23 cellular contexts compared by ENCODE assay signal in genomic region chr2:239162141-239162821, GRCh38.
DNase-seq lines count a peak whose midpoint lies in the region; ATAC-seq, FAIRE-seq and TF ChIP-seq lines count a peak whose summit lies in the region.
"Had no signal": no experiment of that assay in that cellular context is flagged by ENCODE, and none has a peak within 500 bp of the region (broad histone marks: within the 10 kb centered on the region; RNA-seq: fewer than 3 reads in every experiment).

No MANE protein-coding gene starts in this region.

- CTCF ChIA-PET in IMR-90 (lab: Yijun Ruan, JAX): interaction anchor here (0.6 kb wide), 1 partner anchor 118 kb away, joined by 4 read pairs; no protein-coding TSS in a partner anchor
- CTCF ChIA-PET in Calu3 (lab: Charles Lee): interaction anchor here (0.7 kb wide), 1 partner anchor 46 kb away, joined by 3 read pairs; no protein-coding TSS in a partner anchor
- CTCF ChIA-PET in activated CD8-positive, alpha-beta T cell treated with anti-CD3 and anti-CD28 coated beads for 36 hours (lab: Charles Lee): no interaction called here

- H2AFZ ChIP-seq in IMR-90 (replicated peaks; ENCODE audit: low read length, poor library complexity): no peak overlapping the region
- H2AFZ ChIP-seq: GM23338 had no signal

- no peaks in the 10 kb centered on the region for H3K27me3 Mint-ChIP-seq in activated T-cell treated with anti-CD3 and anti-CD28 coated beads, Interleukin-2, amount 50 U/mL, for 72 hours (ENCODE audit: low read depth)
- no peaks in the 10 kb centered on the region for H3K27me3 Mint-ChIP-seq in Calu3 (ENCODE audit: unreplicated experiment)
- no peaks in the 10 kb centered on the region for H3K27me3 Mint-ChIP-seq in activated CD8-positive, alpha-beta T cell treated with anti-CD3 and anti-CD28 coated beads for 36 hours
- H3K27me3 Mint-ChIP-seq: B cell had no signal

- no peak overlapping the region for H3K27ac Mint-ChIP-seq in activated T-cell treated with anti-CD3 and anti-CD28 coated beads, Interleukin-2, amount 50 U/mL, for 72 hours
- no peak overlapping the region for H3K27ac Mint-ChIP-seq in Calu3 (ENCODE audit: unreplicated experiment)
- H3K27ac Mint-ChIP-seq in activated CD8-positive, alpha-beta T cell treated with anti-CD3 and anti-CD28 coated beads for 36 hours: no peak overlapping the region
- H3K27ac Mint-ChIP-seq: B cell, GM23338 had no signal

- no peak overlapping the region for H3K4ac ChIP-seq in IMR-90 (ENCODE audit: low read depth, low read length)

- no peak overlapping the region for H4K5ac ChIP-seq in IMR-90 (ENCODE audit: low read depth, low read length)

- no peak overlapping the region for H3K4me2 ChIP-seq in IMR-90 (ENCODE audit: low read depth, low read length)
- H3K4me2 ChIP-seq: GM23338 had no signal

- H3K4me3 ChIP-seq in IMR-90 (ENCODE audit: insufficient read depth, low read depth, low read length) (no peak overlapping the region), kidney (ENCODE audit: low read length in 2 of 2) (no peak overlapping the region)
- H3K4me3 ChIP-seq: GM23338, stomach had no signal

- no peak overlapping the region for H2BK120ac ChIP-seq in IMR-90 (ENCODE audit: low read depth, low read length)

- no peak overlapping the region for H2BK15ac ChIP-seq in IMR-90 (ENCODE audit: low read depth, low read length)

- no peak overlapping the region for H2BK5ac ChIP-seq in IMR-90 (ENCODE audit: low read depth, low read length, poor library complexity, severe bottlenecking)

- no peak overlapping the region for H4K91ac ChIP-seq in IMR-90 (ENCODE audit: insufficient read depth, low read depth, low read length)

- peaks cover 39% of the 10 kb centered on the region for H3K36me3 ChIP-seq in IMR-90 (ENCODE audit: control insufficient read depth, insufficient read depth, low read length)
- H3K36me3 ChIP-seq in kidney (ENCODE audit: control insufficient read depth in 1 of 2, insufficient read depth in 2 of 2, low read length in 2 of 2): peaks cover 4 to 14% of the 10 kb centered on the region in 2 donors
- H3K36me3 ChIP-seq: brain microvascular endothelial cell had no signal

- H3K27ac ChIP-seq in IMR-90 (ENCODE audit: insufficient read depth, low read length): no peak overlapping the region
- H3K27ac ChIP-seq in kidney (ENCODE audit: low read depth in 2 of 2, low read length in 2 of 2): no peak overlapping the region
- H3K27ac ChIP-seq: brain microvascular endothelial cell, stomach had no signal

- no peaks in the 10 kb centered on the region for H3K4me1 ChIP-seq in IMR-90 (ENCODE audit: control insufficient read depth, insufficient read depth, low read length)
- no peaks in the 10 kb centered on the region for H3K4me1 ChIP-seq in kidney (ENCODE audit: control insufficient read depth in 1 of 2, insufficient read depth in 1 of 2, low read depth in 1 of 2, low read length in 2 of 2)

- peak; percentile 15 for DNase-seq in activated T-cell treated with anti-CD3 and anti-CD28 coated beads, Interleukin-2, amount 50 U/mL, for 1 hour
- DNase-seq in activated T-cell treated with anti-CD3 and anti-CD28 coated beads, Interleukin-2, amount 50 U/mL, for 72 hours: no peak
- DNase-seq in IMR-90: no peak
- peak; percentile 58 for DNase-seq in kidney
- peak; percentile 77 for DNase-seq in posterior vena cava (ENCODE audit: low spot score)
- no peak for DNase-seq in Calu3
- DNase-seq in activated CD8-positive, alpha-beta T cell treated with anti-CD3 and anti-CD28 coated beads for 36 hours: no peak
- no peak for DNase-seq in NCI-H1694 (lab: John Stamatoyannopoulos, UW)
- DNase-seq: 8988T; activated CD4-positive, alpha-beta T cell treated with anti-CD3 and anti-CD28 coated beads for 1 hour; brain microvascular endothelial cell; foreskin fibroblast; NCI-H1092; NCI-H510A treated with DMSO at 0.1 percent for 48 hours; RPMI8226; stimulated activated CD4-positive, alpha-beta T cell treated with anti-CD3 and anti-CD28 coated beads, Interleukin-2, amount 100 ng/mL, for 24 hours; stomach had no signal

- no peak for FAIRE-seq in kidney (lab: Jason Lieb, UNC)
- FAIRE-seq: D721Med, GM18507, HTR-8/SVneo, urothelium cell line had no signal

- no peak for TF ChIP-seq RAD21 in IMR-90 (IDR thresholded peaks at IDR 0.05; ENCODE audit: low read length)

- H2AK5ac ChIP-seq in IMR-90 (ENCODE audit: low read depth, low read length): no peak overlapping the region

- TF ChIP-seq POLR2A in IMR-90 (IDR thresholded peaks at IDR 0.05; ENCODE audit: low read depth, low read length): no peak

- peaks cover 0 to 6% of the 10 kb centered on the region in 2 donors for H3K9me3 Mint-ChIP-seq in activated T-cell treated with anti-CD3 and anti-CD28 coated beads, Interleukin-2, amount 50 U/mL, for 72 hours
- no peaks in the 10 kb centered on the region for H3K9me3 Mint-ChIP-seq in Calu3 (ENCODE audit: low read depth, unreplicated experiment)
- no peaks in the 10 kb centered on the region for H3K9me3 Mint-ChIP-seq in activated CD8-positive, alpha-beta T cell treated with anti-CD3 and anti-CD28 coated beads for 36 hours
- H3K9me3 Mint-ChIP-seq: GM23338 had no signal

- no peak for ATAC-seq in activated T-cell treated with anti-CD3 and anti-CD28 coated beads, Interleukin-2, amount 50 U/mL, for 72 hours (replicated peaks in 1 of 2)
- no peak for ATAC-seq in IMR-90 (ENCODE audit: low read depth)
- ATAC-seq in activated CD8-positive, alpha-beta T cell treated with anti-CD3 and anti-CD28 coated beads for 36 hours: no peak
- ATAC-seq: GM23338 had no signal

- in situ Hi-C loops in IMR-90 (cut with MboI; ENCODE audit: low sequenced_read_pairs): no loop called here

- intact Hi-C loops in IMR-90 (cut with micrococcal nuclease): no loop called here
- intact Hi-C loops in kidney (cut with DNase I): no loop called here
- intact Hi-C loops in posterior vena cava (cut with DNase I): no loop called here
- intact Hi-C loops in Calu3 (cut with micrococcal nuclease; ENCODE audit: unreplicated experiment): no loop called here
- intact Hi-C loops in activated CD8-positive, alpha-beta T cell treated with anti-CD3 and anti-CD28 coated beads for 36 hours (cut with micrococcal nuclease): no loop called here

- H3K9me3 ChIP-seq in IMR-90 (ENCODE audit: control insufficient read depth, insufficient read depth, low read length) (no peaks in the 10 kb centered on the region), kidney (ENCODE audit: control insufficient read depth in 1 of 2, low read length in 2 of 2) (no peaks in the 10 kb centered on the region)
- H3K9me3 ChIP-seq: stomach had no signal

- BruUV-seq in IMR-90 (replicated peaks; lab: Mats Ljungman, UMichigan) (no TSS peak), Calu3 (replicated peaks; lab: Mats Ljungman, UMichigan) (no TSS peak)

- peaks cover 5% of the 10 kb centered on the region; the same call in 1 of the 2 replicates for H3K9me1 ChIP-seq in IMR-90 (ENCODE audit: insufficient read depth, low read length)

- dilution Hi-C loops in IMR-90 (cut with HindIII; ENCODE audit: low sequenced_read_pairs, unreplicated experiment): no loop called here

- no peak overlapping the region for H3K4me3 Mint-ChIP-seq in activated T-cell treated with anti-CD3 and anti-CD28 coated beads, Interleukin-2, amount 50 U/mL, for 72 hours
- H3K4me3 Mint-ChIP-seq in Calu3 (ENCODE audit: low read depth, unreplicated experiment): no peak overlapping the region
- H3K4me3 Mint-ChIP-seq in activated CD8-positive, alpha-beta T cell treated with anti-CD3 and anti-CD28 coated beads for 36 hours: no peak overlapping the region
- H3K4me3 Mint-ChIP-seq: B cell, GM23338 had no signal

- no peak overlapping the region for H3K18ac ChIP-seq in IMR-90 (ENCODE audit: low read depth, low read length)

- H3K36me3 Mint-ChIP-seq in activated T-cell treated with anti-CD3 and anti-CD28 coated beads, Interleukin-2, amount 50 U/mL, for 72 hours (ENCODE audit: insufficient read depth in 2 of 2): peaks cover 5 to 8% of the 10 kb centered on the region in 2 donors
- H3K36me3 Mint-ChIP-seq in Calu3 (ENCODE audit: insufficient read depth, unreplicated experiment): peaks cover 22% of the 10 kb centered on the region
- peaks cover 10% of the 10 kb centered on the region for H3K36me3 Mint-ChIP-seq in activated CD8-positive, alpha-beta T cell treated with anti-CD3 and anti-CD28 coated beads for 36 hours (ENCODE audit: low read depth)

- H3K27me3 ChIP-seq in IMR-90 (ENCODE audit: control insufficient read depth, insufficient read depth, low read length): no peaks in the 10 kb centered on the region
- H3K27me3 ChIP-seq: brain microvascular endothelial cell, stomach had no signal

- H2AK9ac ChIP-seq in IMR-90 (replicated peaks; ENCODE audit: low read depth, low read length, poor library complexity): peak overlapping the region; percentile 26

- peaks cover 19% of the 10 kb centered on the region for H3K4me1 Mint-ChIP-seq in activated T-cell treated with anti-CD3 and anti-CD28 coated beads, Interleukin-2, amount 50 U/mL, for 72 hours (ENCODE audit: low read depth)
- peaks cover 17% of the 10 kb centered on the region for H3K4me1 Mint-ChIP-seq in Calu3 (ENCODE audit: low read depth, unreplicated experiment)
- H3K4me1 Mint-ChIP-seq in activated CD8-positive, alpha-beta T cell treated with anti-CD3 and anti-CD28 coated beads for 36 hours (ENCODE audit: low read depth): peaks cover 18% of the 10 kb centered on the region
- H3K4me1 Mint-ChIP-seq: B cell had no signal

- no peak overlapping the region for H4K8ac ChIP-seq in IMR-90 (ENCODE audit: low read depth in 2 of 2, low read length in 2 of 2)

- H4K20me1 ChIP-seq in IMR-90 (ENCODE audit: insufficient read depth, low read length): no peaks in the 10 kb centered on the region

- H2BK20ac ChIP-seq in IMR-90 (ENCODE audit: low read depth, low read length): no peak overlapping the region

- POLR2A ChIA-PET in IMR-90 (lab: Charles Lee; ENCODE audit: unreplicated experiment): interaction anchor here (0.6 kb wide), 1 partner anchor 489 kb away, joined by 3 read pairs; no protein-coding TSS in a partner anchor
- POLR2A ChIA-PET in activated CD8-positive, alpha-beta T cell treated with anti-CD3 and anti-CD28 coated beads for 36 hours (lab: Charles Lee): interaction anchor here (1.2 kb wide), 1 partner anchor 31 kb away, joined by 3 read pairs; no protein-coding TSS in a partner anchor

- 0 out of 4 replicates have a peak, but pooled peaks cover 0 to 3% of the 10 kb centered on the region in 2 experiments for H3K79me1 ChIP-seq in IMR-90 (ENCODE audit: low read depth in 1 of 2, low read length in 2 of 2)

- H3K56ac ChIP-seq in IMR-90 (ENCODE audit: extremely low read depth, insufficient read depth, low read length): no peak overlapping the region

- 85% methylated on average over 14 of the region's 23 CpGs; no CpG with 5 or more reads in 1 of the 2 experiments for WGBS in IMR-90 (ENCODE audit: extremely low coverage in 2 of 2, insufficient read length in 1 of 2), 2 experiments

- no peak overlapping the region for H3K23ac ChIP-seq in IMR-90 (ENCODE audit: low read depth, low read length)

- H3K9ac ChIP-seq in IMR-90 (ENCODE audit: low read depth, low read length) (no peak overlapping the region), kidney (ENCODE audit: low read length in 2 of 2) (no peak overlapping the region)

- TF ChIP-seq CTCF in IMR-90 (conservative IDR thresholded peaks at IDR 0.05; ENCODE audit: low read depth, low read length) (no peak), kidney (IDR thresholded peaks at IDR 0.05; ENCODE audit: borderline replicate concordance, extremely low read depth, insufficient read depth) (no peak), Calu3 (IDR thresholded peaks at IDR 0.05; ENCODE audit: unreplicated experiment) (no peak)
- TF ChIP-seq CTCF in activated CD8-positive, alpha-beta T cell treated with anti-CD3 and anti-CD28 coated beads for 36 hours (IDR thresholded peaks at IDR 0.05): no peak

- no peak overlapping the region for H3K14ac ChIP-seq in IMR-90 (replicated peaks; ENCODE audit: low read depth, low read length)

Comparison
In these comparisons a context has a peak if more than half of its experiments do, and no peak if none do; other contexts are left out.
1. DNase-seq: peak in activated T-cell treated with anti-CD3 and anti-CD28 coated beads, Interleukin-2, amount 50 U/mL, for 1 hour (single experiment), kidney (single experiment) and posterior vena cava (single experiment); none in activated T-cell treated with anti-CD3 and anti-CD28 coated beads, Interleukin-2, amount 50 U/mL, for 72 hours (0 of 2), IMR-90 (single experiment), Calu3 (single experiment), activated CD8-positive, alpha-beta T cell treated with anti-CD3 and anti-CD28 coated beads for 36 hours (single experiment) and NCI-H1694 (single experiment).